ENCODE assay signal across 8 cellular contexts in the genomic region with DNA sequence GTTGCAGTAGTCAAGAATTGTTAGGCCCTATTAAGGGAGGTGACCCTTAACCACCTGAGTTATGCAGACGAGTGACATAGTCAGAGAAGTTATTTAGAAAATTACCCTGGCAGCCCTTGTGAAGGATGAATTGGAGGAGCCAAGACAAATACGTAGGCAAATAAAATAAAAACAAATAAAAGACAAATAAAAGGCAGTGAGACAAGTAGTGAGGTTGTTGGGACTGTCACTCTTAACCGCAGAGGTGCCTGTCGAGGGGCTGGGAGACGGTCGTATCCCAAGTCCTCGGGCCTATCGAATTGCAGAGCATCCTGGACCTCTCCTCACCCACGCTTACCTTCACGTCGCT. TPM values are rescaled to one million over a fixed set of nuclear protein-coding genes. Genes with fewer than 3 reads are reported as not detected.
A peak's percentile ranks its signal among the peaks of the same experiment; 100 is the strongest.
DNase-seq lines count a peak whose midpoint lies in the region; ATAC-seq and TF ChIP-seq lines count a peak whose summit lies in the region.

No MANE protein-coding gene starts in this region.

- no peaks in the 10 kb centered on the region for H4K20me1 ChIP-seq in OCI-LY7 (ENCODE audit: insufficient read depth, low read length)

- TF ChIP-seq CTCF in OCI-LY7 (conservative IDR thresholded peaks at IDR 0.05; ENCODE audit: low read length) (no peak), fibroblast of pulmonary artery (IDR thresholded peaks at IDR 0.05; ENCODE audit: low read length, missing control alignments) (no peak), psoas muscle (IDR thresholded peaks at IDR 0.05) (no peak)

- H3K9me3 ChIP-seq in OCI-LY7 (ENCODE audit: low read length) = no peaks in the 10 kb centered on the region
- no peaks in the 10 kb centered on the region for H3K9me3 ChIP-seq in psoas muscle

- H3K4me1 ChIP-seq in OCI-LY7 (ENCODE audit: insufficient read depth, low read length, poor library complexity, severe bottlenecking) (peaks cover 15% of the 10 kb centered on the region), psoas muscle (no peaks in the 10 kb centered on the region)

- POLR2A ChIA-PET in OCI-LY7 (lab: Charles Lee) = interaction anchor here (0.6 to 1.5 kb wide), 6 partner anchors 9 to 925 kb away, joined by 3 to 5 read pairs (median 3); no protein-coding TSS in a partner anchor

- peak; percentile 9 for DNase-seq in DMS114 treated with DMSO at 0.1 percent for 48 hours (lab: John Stamatoyannopoulos, UW; ENCODE audit: unreplicated experiment)
- no peak for DNase-seq in OCI-LY7 (ENCODE audit: low spot score)
- no peak for DNase-seq in fibroblast of pulmonary artery (ENCODE audit: low read depth)
- DNase-seq in psoas muscle = no peak
- DNase-seq in dermis blood vessel endothelial cell = no peak
- no peak for DNase-seq in mesenteric fat pad (ENCODE audit: low spot score)
- no peak for DNase-seq in germinal center (ENCODE audit: low spot score)

- H2AFZ ChIP-seq in OCI-LY7 (ENCODE audit: low read length) = peak overlapping the region; percentile 94; the same call in 1 of the 2 replicates

- no peaks in the 10 kb centered on the region for H3K9me2 ChIP-seq in OCI-LY7 (ENCODE audit: insufficient read depth, low read length)

- intact Hi-C loops in OCI-LY7 (cut with micrococcal nuclease; ENCODE audit: unreplicated experiment) = loop anchor here (1.0 to 2.0 kb wide), 2 partner anchors 59 to 192 kb away; no protein-coding TSS in a partner anchor
- intact Hi-C loops in psoas muscle (cut with DNase I) = no loop called here

- H3K79me2 ChIP-seq in OCI-LY7 (ENCODE audit: insufficient read depth, low read depth, low read length) = peaks cover 10% of the 10 kb centered on the region; the same call in 1 of the 2 replicates

- H3K27me3 ChIP-seq in psoas muscle (ENCODE audit: insufficient read depth in 3 of 3, low read length in 2 of 3) = peaks cover 0 to 47% (median 3%) of the 10 kb centered on the region in 3 donors

- WGBS in psoas muscle, 3 donors = 6 to 41% (median 9%) methylated on average over 9 to 11 of the region's 11 CpGs

- no peaks in the 10 kb centered on the region for H3K36me3 ChIP-seq in OCI-LY7 (ENCODE audit: insufficient read depth, low read length)
- no peaks in the 10 kb centered on the region for H3K36me3 ChIP-seq in psoas muscle (ENCODE audit: insufficient read depth in 1 of 2, low read depth in 1 of 2)

- BruUV-seq in OCI-LY7 (replicated peaks; lab: Mats Ljungman, UMichigan) = TSS peak; percentile 75

- CTCF ChIA-PET in OCI-LY7 (lab: Charles Lee; ENCODE audit: unreplicated experiment) = no interaction called here

- ATAC-seq in psoas muscle (no peak), HG03565 (IDR thresholded peaks at IDR 0.05; ENCODE audit: unreplicated experiment) (no peak)

- peak overlapping the region; percentile 80 for H3K4me3 ChIP-seq in OCI-LY7 (ENCODE audit: low read depth, low read length, poor library complexity, severe bottlenecking)
- peak overlapping the region; percentile 49 for H3K4me3 ChIP-seq in fibroblast of pulmonary artery (replicated peaks; ENCODE audit: low read depth, low read length)
- peak overlapping the region; percentile 59 for H3K4me3 ChIP-seq in psoas muscle

- peak overlapping the region; percentile 81 for H3K4me2 ChIP-seq in OCI-LY7 (ENCODE audit: low read length)

- H3K27ac ChIP-seq in OCI-LY7 (ENCODE audit: low read depth, low read length, poor library complexity, severe bottlenecking) (peak overlapping the region; percentile 71), psoas muscle (no peak overlapping the region)

RNA-seq across cellular contexts. Expression of gene ZC3H12B, which starts 0.4 kb away (rescaled TPM):
- total RNA-seq in OCI-LY7 (2014; rRNA removed; shearing (Covaris generic)) = 3.6 and 4.0 TPM in 2 replicates
- 1.8 and 2.7 TPM in 2 replicates for total RNA-seq in OCI-LY7 (2022)
- total RNA-seq in psoas muscle = under 1 TPM; 0.04 to 0.60 (median 0.08) TPM
- under 1 TPM; under 0.01 to 0.05 (median 0.01) TPM for polyA plus RNA-seq in psoas muscle
- not detected in 2 replicates for total RNA-seq in dermis blood vessel endothelial cell
- total RNA-seq in mesenteric fat pad = 0.61 TPM

RNA-seq across cellular contexts. Expression of gene ZC4H2, which starts 58.0 kb away (rescaled TPM):
- 20.1 and 21.0 TPM in 2 replicates for total RNA-seq in OCI-LY7 (2014; rRNA removed; shearing (Covaris generic))
- 23.4 and 24.9 TPM in 2 replicates for total RNA-seq in OCI-LY7 (2022)
- total RNA-seq in psoas muscle = 1 to 10 TPM; 1.3 to 3.6 (median 1.7) TPM
- 1 to 10 TPM; 1.5 to 4.3 (median 1.7) TPM for polyA plus RNA-seq in psoas muscle
- 3.2 and 6.3 TPM in 2 replicates for total RNA-seq in dermis blood vessel endothelial cell
- total RNA-seq in mesenteric fat pad = 7.5 TPM
